ENCODE assay signal across 16 cellular contexts in genomic region chr10:120005408-120006280, GRCh38.
A peak's percentile ranks its signal among the peaks of the same experiment; 100 is the strongest.
DNase-seq lines count a peak whose midpoint lies in the region; ATAC-seq, FAIRE-seq and TF ChIP-seq lines count a peak whose summit lies in the region.
"Had no signal": no experiment of that assay in that cellular context is flagged by ENCODE, and none has a peak within 500 bp of the region (broad histone marks: within the 10 kb centered on the region; RNA-seq: fewer than 3 reads in every experiment).

No MANE protein-coding gene starts in this region.

- H3K9me3 Mint-ChIP-seq in mesothelial cell of epicardium, result peaks cover 11% of the 10 kb centered on the region
- H3K9me3 Mint-ChIP-seq in nephron progenitor cell, result peaks cover 6% of the 10 kb centered on the region

- no peaks in the 10 kb centered on the region for H3K9me3 ChIP-seq in body of pancreas
- no peaks in the 10 kb centered on the region for H3K9me3 ChIP-seq in upper lobe of right lung

- H3K27me3 Mint-ChIP-seq in mesothelial cell of epicardium (ENCODE audit: low read depth) (peaks cover 6% of the 10 kb centered on the region), nephron progenitor cell (ENCODE audit: low read depth, poor library complexity) (peaks cover 29% of the 10 kb centered on the region)

- TF ChIP-seq POLR2A in body of pancreas (IDR thresholded peaks at IDR 0.05), result no peak
- no peak for TF ChIP-seq POLR2A in GM12892 (IDR thresholded peaks at IDR 0.05; ENCODE audit: low read depth, low read length)

- 28 to 29% methylated on average over 8 of the region's 8 CpGs for WGBS in body of pancreas, 2 donors

- H3K4me1 ChIP-seq in body of pancreas (no peaks in the 10 kb centered on the region), upper lobe of right lung (no peaks in the 10 kb centered on the region)

- H3K4me3 ChIP-seq in body of pancreas, result no peak overlapping the region
- H3K4me3 ChIP-seq in upper lobe of right lung, result no peak overlapping the region

- ATAC-seq in body of pancreas, result no peak
- ATAC-seq in upper lobe of right lung, result no peak
- ATAC-seq: HCT116; naive thymus-derived CD4-positive, alpha-beta T cell had no signal

- TF ChIP-seq CTCF in body of pancreas (IDR thresholded peaks at IDR 0.05) (no peak), mesothelial cell of epicardium (IDR thresholded peaks at IDR 0.05; ENCODE audit: unreplicated experiment) (no peak), nephron progenitor cell (IDR thresholded peaks at IDR 0.05) (no peak), upper lobe of right lung (IDR thresholded peaks at IDR 0.05) (no peak)

- H3K4me3 Mint-ChIP-seq in mesothelial cell of epicardium (peak overlapping the region; percentile 13), nephron progenitor cell (no peak overlapping the region)
- H3K4me3 Mint-ChIP-seq: naive thymus-derived CD4-positive, alpha-beta T cell had no signal

- H3K27ac ChIP-seq in body of pancreas (no peak overlapping the region), upper lobe of right lung (no peak overlapping the region)

- H3K36me3 ChIP-seq in body of pancreas (replicated peaks in 1 of 2; ENCODE audit: insufficient read depth in 1 of 2, low read depth in 2 of 2) (no peaks in the 10 kb centered on the region), upper lobe of right lung (no peaks in the 10 kb centered on the region)

- intact Hi-C loops in body of pancreas (cut with DNase I) (no loop called here), upper lobe of right lung (cut with DNase I) (no loop called here)

- no peak overlapping the region for H3K27ac Mint-ChIP-seq in mesothelial cell of epicardium
- no peak overlapping the region for H3K27ac Mint-ChIP-seq in nephron progenitor cell
- H3K27ac Mint-ChIP-seq: naive thymus-derived CD4-positive, alpha-beta T cell had no signal

- no peak for FAIRE-seq in GM12892 (lab: Jason Lieb, UNC)

- no peaks in the 10 kb centered on the region for H3K36me3 Mint-ChIP-seq in mesothelial cell of epicardium
- H3K36me3 Mint-ChIP-seq in nephron progenitor cell (ENCODE audit: low read depth), result no peaks in the 10 kb centered on the region

- H3K4me1 Mint-ChIP-seq in mesothelial cell of epicardium (no peaks in the 10 kb centered on the region), nephron progenitor cell (peaks cover 8% of the 10 kb centered on the region)
- H3K4me1 Mint-ChIP-seq: naive thymus-derived CD4-positive, alpha-beta T cell had no signal

- DNase-seq in D341Med (ENCODE audit: low spot score), result peak; percentile 48
- DNase-seq in M059J (ENCODE audit: low read depth), result peak; percentile 24
- DNase-seq in body of pancreas, result peak in 3 of 4 donors; percentile 5 to 35 (median 18)
- DNase-seq in mesothelial cell of epicardium (ENCODE audit: low spot score in 2 of 2, unreplicated experiment in 2 of 2), result no peak
- no peak for DNase-seq in nephron progenitor cell
- DNase-seq in T1000 (lab: John Stamatoyannopoulos, UW), result no peak
- no peak for DNase-seq in upper lobe of right lung
- no peak for DNase-seq in GM12892 (ENCODE audit: insufficient read length)
- DNase-seq: activated CD4-positive, CD25-positive, alpha-beta regulatory T cell treated with anti-CD3 and anti-CD28 coated beads, Interleukin-2, amount 50 U/mL, for 72 hours; Calu3; foreskin melanocyte; naive thymus-derived CD4-positive, alpha-beta T cell; NCI-H2029 treated with DMSO at 0.1 percent for 48 hours; NCI-H526; T-helper 1 cell had no signal

- no peaks in the 10 kb centered on the region for H3K27me3 ChIP-seq in body of pancreas
- H3K27me3 ChIP-seq in upper lobe of right lung, result peaks cover 8% of the 10 kb centered on the region

Comparison
In these comparisons a context has a peak if more than half of its experiments do, and no peak if none do; other contexts are left out.
1. DNase-seq: peak in D341Med (single experiment), M059J (single experiment) and body of pancreas (3 of 4); none in mesothelial cell of epicardium (0 of 2), nephron progenitor cell (single experiment), T1000 (single experiment), upper lobe of right lung (single experiment) and GM12892 (single experiment).